Comparison of ENCODE assay signal across 8 cellular contexts in genomic region chr17:78923660-78924453, GRCh38. TPM values are rescaled to one million over a fixed set of nuclear protein-coding genes. Genes with fewer than 3 reads are reported as not detected.
DNase-seq lines count a peak whose midpoint lies in the region; ATAC-seq and TF ChIP-seq lines count a peak whose summit lies in the region.

No MANE protein-coding gene starts in this region.

- TF ChIP-seq CTCF in C4-2B (conservative IDR thresholded peaks at IDR 0.05), result no peak
- no peak for TF ChIP-seq CTCF in IMR-90 (conservative IDR thresholded peaks at IDR 0.05; ENCODE audit: low read depth, low read length)
- TF ChIP-seq CTCF in MCF 10A (IDR thresholded peaks at IDR 0.05; ENCODE audit: unreplicated experiment), result no peak

- peak overlapping the region; percentile 73 for H3K4me3 Mint-ChIP-seq in MCF 10A (ENCODE audit: unreplicated experiment)

- no peak overlapping the region for H2BK20ac ChIP-seq in IMR-90 (ENCODE audit: low read depth, low read length)

- H3K4me3 ChIP-seq in IMR-90 (ENCODE audit: insufficient read depth, low read depth, low read length), result peak overlapping the region; percentile 89

- peak overlapping the region; percentile 86 for H3K9ac ChIP-seq in IMR-90 (ENCODE audit: low read depth, low read length)

- CTCF ChIA-PET in IMR-90 (lab: Yijun Ruan, JAX) (no interaction called here), MCF 10A (lab: Yijun Ruan, JAX) (interaction anchor here (0.7 kb wide), 1 partner anchor 47 kb away, joined by 3 read pairs; no protein-coding TSS in a partner anchor)

- intact Hi-C loops in IMR-90 (cut with micrococcal nuclease), result loop anchor here (2.0 kb wide), 2 partner anchors 47 to 59 kb away; no protein-coding TSS in a partner anchor
- intact Hi-C loops in MCF 10A (cut with micrococcal nuclease), result loop anchor here (5.0 kb wide), 1 partner anchor 42 kb away; no protein-coding TSS in a partner anchor

- TF ChIP-seq RAD21 in IMR-90 (IDR thresholded peaks at IDR 0.05; ENCODE audit: low read length), result no peak

- H4K8ac ChIP-seq in IMR-90 (ENCODE audit: low read depth in 2 of 2, low read length in 2 of 2), result peak overlapping the region in 1 of 2 experiments; percentile 30; a peak in 1 of 4 replicates

- peak overlapping the region; percentile 32; the same call in 1 of the 2 replicates for H4K91ac ChIP-seq in IMR-90 (ENCODE audit: insufficient read depth, low read depth, low read length)

- no peak overlapping the region for H4K5ac ChIP-seq in IMR-90 (ENCODE audit: low read depth, low read length)

- H3K36me3 ChIP-seq in IMR-90 (ENCODE audit: control insufficient read depth, insufficient read depth, low read length), result peaks cover 6% of the 10 kb centered on the region

- no peaks in the 10 kb centered on the region for H3K36me3 Mint-ChIP-seq in MCF 10A (ENCODE audit: insufficient read depth, unreplicated experiment)

- POLR2A ChIA-PET in IMR-90 (lab: Charles Lee; ENCODE audit: unreplicated experiment), result interaction anchor here (0.7 to 1.0 kb wide), 2 partner anchors 41 to 177 kb away, joined by 3 to 15 read pairs; no protein-coding TSS in a partner anchor
- POLR2A ChIA-PET in MCF 10A (lab: Yijun Ruan, JAX), result interaction anchor here (0.9 to 3.3 kb wide), 5 partner anchors 9 to 83 kb away, joined by 3 to 14 read pairs (median 6); no protein-coding TSS in a partner anchor

- H3K56ac ChIP-seq in IMR-90 (ENCODE audit: extremely low read depth, insufficient read depth, low read length), result peak overlapping the region; percentile 70

- H3K18ac ChIP-seq in IMR-90 (ENCODE audit: low read depth, low read length), result no peak overlapping the region; the same call in 1 of the 2 replicates

- H3K23ac ChIP-seq in IMR-90 (ENCODE audit: low read depth, low read length), result peak overlapping the region; percentile 82; the same call in 1 of the 2 replicates

- no peak overlapping the region for H3K27ac Mint-ChIP-seq in MCF 10A (ENCODE audit: low read depth, unreplicated experiment)

- H2BK5ac ChIP-seq in IMR-90 (ENCODE audit: low read depth, low read length, poor library complexity, severe bottlenecking), result peak overlapping the region; percentile 14

- ATAC-seq in IMR-90 (ENCODE audit: low read depth), result no peak

- H3K79me1 ChIP-seq in IMR-90 (ENCODE audit: low read depth in 1 of 2, low read length in 2 of 2), result peaks cover 0 to 51% of the 10 kb centered on the region in 2 experiments; a peak in 3 of 4 replicates

- H2AK5ac ChIP-seq in IMR-90 (ENCODE audit: low read depth, low read length), result peak overlapping the region; percentile 70

- peak overlapping the region; percentile 7; the same call in 1 of the 3 replicates for H2BK15ac ChIP-seq in IMR-90 (ENCODE audit: low read depth, low read length)

- peak overlapping the region; percentile 91 for H3K4me2 ChIP-seq in IMR-90 (ENCODE audit: low read depth, low read length)

- no peaks in the 10 kb centered on the region for H3K27me3 Mint-ChIP-seq in MCF 10A (ENCODE audit: insufficient read depth, unreplicated experiment)

- H2AFZ ChIP-seq in IMR-90 (replicated peaks; ENCODE audit: low read length, poor library complexity), result peak overlapping the region; percentile 59

- H3K27ac ChIP-seq in C4-2B, result peak overlapping the region; percentile 56
- peak overlapping the region; percentile 65 for H3K27ac ChIP-seq in IMR-90 (ENCODE audit: insufficient read depth, low read length)

- 12% methylated on average over 5 of the region's 28 CpGs; no CpG with 5 or more reads in 1 of the 2 experiments for WGBS in IMR-90 (ENCODE audit: extremely low coverage in 2 of 2, insufficient read length in 1 of 2), 2 experiments

- H3K4me1 Mint-ChIP-seq in MCF 10A (ENCODE audit: insufficient read depth, unreplicated experiment), result peaks cover 23% of the 10 kb centered on the region

- in situ Hi-C loops in IMR-90 (cut with MboI; ENCODE audit: low sequenced_read_pairs), result no loop called here

- no peaks in the 10 kb centered on the region for H3K9me3 Mint-ChIP-seq in MCF 10A (ENCODE audit: unreplicated experiment)

- DNase-seq in IMR-90 (no peak), T-helper 22 cell (ENCODE audit: low read depth) (peak; percentile 23), MCF 10A (ENCODE audit: unreplicated experiment) (peak; percentile 82), kidney tubule cell (ENCODE audit: low spot score) (peak; percentile 75), NCI-H128 (lab: John Stamatoyannopoulos, UW; ENCODE audit: unreplicated experiment) (no peak), D341Med (ENCODE audit: low spot score) (no peak)
- peak; percentile 45 for DNase-seq in stimulated activated CD4-positive, alpha-beta T cell treated with anti-CD3 and anti-CD28 coated beads, Interleukin-1b, Interleukin-23, amount 100 ng/mL, for 48 hours

- no peaks in the 10 kb centered on the region for H3K27me3 ChIP-seq in IMR-90 (ENCODE audit: control insufficient read depth, insufficient read depth, low read length)

- H2BK120ac ChIP-seq in IMR-90 (ENCODE audit: low read depth, low read length), result 0 out of 2 replicates have a peak overlapping the region, but pooled peaks have one; percentile 3

- dilution Hi-C loops in IMR-90 (cut with HindIII; ENCODE audit: low sequenced_read_pairs, unreplicated experiment), result no loop called here

- H3K9me1 ChIP-seq in IMR-90 (ENCODE audit: insufficient read depth, low read length), result peaks cover 22% of the 10 kb centered on the region

- peak overlapping the region; percentile 88 for H3K14ac ChIP-seq in IMR-90 (replicated peaks; ENCODE audit: low read depth, low read length)

- H4K20me1 ChIP-seq in IMR-90 (ENCODE audit: insufficient read depth, low read length), result peaks cover 55% of the 10 kb centered on the region

- no peaks in the 10 kb centered on the region for H3K9me3 ChIP-seq in IMR-90 (ENCODE audit: control insufficient read depth, insufficient read depth, low read length)

- peak overlapping the region; percentile 52 for H3K4ac ChIP-seq in IMR-90 (ENCODE audit: low read depth, low read length)

- peak overlapping the region; percentile 95 for H2AK9ac ChIP-seq in IMR-90 (replicated peaks; ENCODE audit: low read depth, low read length, poor library complexity)

- no peak for TF ChIP-seq POLR2A in IMR-90 (IDR thresholded peaks at IDR 0.05; ENCODE audit: low read depth, low read length)

- BruUV-seq in IMR-90 (replicated peaks; lab: Mats Ljungman, UMichigan) (no TSS peak), MCF 10A (replicated peaks; lab: Mats Ljungman, UMichigan) (no TSS peak)

- H3K4me1 ChIP-seq in IMR-90 (ENCODE audit: control insufficient read depth, insufficient read depth, low read length), result peaks cover 31% of the 10 kb centered on the region

TF ChIP-seq in IMR-90, 13 proteins besides CTCF, POLR2A, EP300 and RAD21:
- TF ChIP-seq MXI1 (IDR thresholded peaks at IDR 0.05; ENCODE audit: borderline replicate concordance, low read depth, low read length), result 0 out of 2 replicates have a peak, but pooled peaks have one; percentile 9
- no peak for TF ChIP-seq RCOR1 (IDR thresholded peaks at IDR 0.05; ENCODE audit: insufficient replicate concordance, low read length)

RNA-seq across cellular contexts. Expression of gene TIMP2, which starts 1.3 kb away (rescaled TPM):
- total RNA-seq in IMR-90 (2012; rRNA removed) (43.9 and 48.6 TPM in 2 replicates), MCF 10A (2022) (24.8 and 35.1 TPM in 2 replicates)
- 352 and 416 TPM in 2 replicates for polyA plus RNA-seq in IMR-90 (2012; rRNA removed)
- polyA plus RNA-seq in IMR-90 (2012; cell fraction: cytosol; rRNA removed), result 411 and 495 TPM in 2 replicates
- 193 and 240 TPM in 2 replicates for polyA plus RNA-seq in IMR-90 (2012; cell fraction: nucleus; rRNA removed; ENCODE audit: low replicate concordance)

RNA-seq across cellular contexts. Expression of gene CEP295NL, which starts 20.9 kb away (rescaled TPM):
- 0.56 and 0.72 TPM in 2 replicates for total RNA-seq in IMR-90 (2012; rRNA removed)
- polyA plus RNA-seq in IMR-90 (2012; rRNA removed), result 0.11 and 0.31 TPM in 2 replicates
- polyA plus RNA-seq in IMR-90 (2012; cell fraction: cytosol; rRNA removed), result 0.09 and 0.15 TPM in 2 replicates
- 1.1 and 1.2 TPM in 2 replicates for polyA plus RNA-seq in IMR-90 (2012; cell fraction: nucleus; rRNA removed; ENCODE audit: low replicate concordance)
- 0.68 and 0.86 TPM in 2 replicates for total RNA-seq in MCF 10A (2022)

RNA-seq across cellular contexts. Expression of gene LGALS3BP, which starts 55.9 kb away (rescaled TPM):
- total RNA-seq in IMR-90 (2012; rRNA removed), result 33.7 and 34.7 TPM in 2 replicates
- 249 and 273 TPM in 2 replicates for polyA plus RNA-seq in IMR-90 (2012; rRNA removed)
- polyA plus RNA-seq in IMR-90 (2012; cell fraction: cytosol; rRNA removed), result 146 and 259 TPM in 2 replicates
- polyA plus RNA-seq in IMR-90 (2012; cell fraction: nucleus; rRNA removed; ENCODE audit: low replicate concordance), result 165 and 308 TPM in 2 replicates
- total RNA-seq in MCF 10A (2022), result 56.7 and 58.0 TPM in 2 replicates

Comparison
In these comparisons a context has a peak if more than half of its experiments do, and no peak if none do; other contexts are left out.
1. DNase-seq: peak in T-helper 22 cell (single experiment), MCF 10A (single experiment), kidney tubule cell (single experiment) and stimulated activated CD4-positive, alpha-beta T cell treated with anti-CD3 and anti-CD28 coated beads, Interleukin-1b, Interleukin-23, amount 100 ng/mL, for 48 hours (single experiment); none in IMR-90 (single experiment), NCI-H128 (single experiment) and D341Med (single experiment).